Comparison of ENCODE assay signal across 8 cellular contexts in genomic region chr10:23314835-23315239, GRCh38. TPM values are rescaled to one million over a fixed set of nuclear protein-coding genes. Genes with fewer than 3 reads are reported as not detected.
DNase-seq lines count a peak whose midpoint lies in the region; ATAC-seq, FAIRE-seq and TF ChIP-seq lines count a peak whose summit lies in the region.

No MANE protein-coding gene starts in this region.

- TF ChIP-seq POLR2A in breast epithelium (IDR thresholded peaks at IDR 0.05): no peak

- POLR2A ChIA-PET in A673 (lab: Charles Lee; ENCODE audit: low non-redundant PET): no interaction called here

- ATAC-seq in GM18517 (IDR thresholded peaks at IDR 0.05; ENCODE audit: unreplicated experiment): no peak

- H3K27ac ChIP-seq in A673 (ENCODE audit: low read depth, low read length, poor library complexity, severe bottlenecking): no peak overlapping the region
- H3K27ac ChIP-seq in SJCRH30: no peak overlapping the region
- H3K27ac ChIP-seq in breast epithelium: no peak overlapping the region

- FAIRE-seq in islet of Langerhans (lab: Jason Lieb, UNC): peak; percentile 100

- no peak overlapping the region for H3K4me3 ChIP-seq in A673 (ENCODE audit: low read depth, low read length, poor library complexity, severe bottlenecking)
- no peak overlapping the region for H3K4me3 ChIP-seq in SJCRH30
- no peak overlapping the region for H3K4me3 ChIP-seq in breast epithelium

- H3K27me3 ChIP-seq in A673 (replicated peaks; ENCODE audit: insufficient read depth, low read depth, low read length, poor library complexity) (no peaks in the 10 kb centered on the region), SJCRH30 (no peaks in the 10 kb centered on the region), breast epithelium (no peaks in the 10 kb centered on the region)

- intact Hi-C loops in A673 (cut with micrococcal nuclease; ENCODE audit: unreplicated experiment) (loop anchor here (5.0 to 10.0 kb wide), 4 partner anchors 212 to 1240 kb away; no protein-coding TSS in a partner anchor), breast epithelium (cut with DNase I; ENCODE audit: low total_unique reads) (loop anchor here (10.0 kb wide), 1 partner anchor 210 kb away; no protein-coding TSS in a partner anchor)

- no peaks in the 10 kb centered on the region for H3K36me3 ChIP-seq in A673 (ENCODE audit: insufficient read depth, low read length, poor library complexity, severe bottlenecking)
- H3K36me3 ChIP-seq in SJCRH30: no peaks in the 10 kb centered on the region
- H3K36me3 ChIP-seq in breast epithelium: no peaks in the 10 kb centered on the region

- CTCF ChIA-PET in A673 (lab: Charles Lee): interaction anchor here (0.5 to 1.2 kb wide), 6 partner anchors 23 to 341 kb away, joined by 3 to 8 read pairs (median 4); partner anchors contain the start of gene OTUD1

- in situ Hi-C loops in KBM-7 (cut with MboI; ENCODE audit: low pct_unique_long_range_greater_than_20kb, low sequenced_read_pairs): loop anchor here (25.0 kb wide), 2 partner anchors 197 to 372 kb away; no protein-coding TSS in a partner anchor

- H3K4me1 ChIP-seq in A673 (ENCODE audit: insufficient read depth, low read length, poor library complexity, severe bottlenecking) (peaks cover 5% of the 10 kb centered on the region), SJCRH30 (peaks cover 3% of the 10 kb centered on the region; the same call in 1 of the 2 replicates), breast epithelium (no peaks in the 10 kb centered on the region)

- TF ChIP-seq CTCF in A673 (conservative IDR thresholded peaks at IDR 0.05; ENCODE audit: low read depth, low read length) (peak; percentile 77), breast epithelium (IDR thresholded peaks at IDR 0.05) (peak in 2 of 3 donors; percentile 67 to 69)

- no TSS peak for BruUV-seq in A673 (replicated peaks; lab: Mats Ljungman, UMichigan)

- H3K9me3 ChIP-seq in A673 (ENCODE audit: low read depth, low read length, poor library complexity, severe bottlenecking) (no peaks in the 10 kb centered on the region), SJCRH30 (replicated peaks) (no peaks in the 10 kb centered on the region), breast epithelium (no peaks in the 10 kb centered on the region)

- peak; percentile 86 for DNase-seq in A673 (ENCODE audit: low spot score)
- DNase-seq in GM03348 (ENCODE audit: low spot score): peak; percentile 73
- DNase-seq in KBM-7: peak; percentile 52
- DNase-seq in SJCRH30: peak; percentile 73 to 90
- DNase-seq in breast epithelium (ENCODE audit: low spot score in 2 of 2): no peak
- DNase-seq in stimulated activated CD4-positive, alpha-beta T cell treated with anti-CD3 and anti-CD28 coated beads, TNF-alpha, amount 100 ng/mL, for 48 hours (ENCODE audit: low read depth in 3 of 3): peak in 2 of 3 donors; percentile 32 to 68

RNA-seq across cellular contexts. Expression of gene C10orf67, which starts 29.8 kb away (rescaled TPM):
- 0.13 and 0.50 TPM in 2 replicates for total RNA-seq in A673 (2021)
- total RNA-seq in SJCRH30 (2014; rRNA removed; shearing (Covaris generic)): 0.15 and 0.16 TPM in 2 replicates
- total RNA-seq in breast epithelium: under 1 TPM in 1 of 3 donors, not detected in 2; 0.29 TPM

Comparison
In these comparisons a context has a peak if more than half of its experiments do, and no peak if none do; other contexts are left out.
1. DNase-seq: peak in A673 (single experiment), GM03348 (single experiment), KBM-7 (single experiment), SJCRH30 (2 of 2) and stimulated activated CD4-positive, alpha-beta T cell treated with anti-CD3 and anti-CD28 coated beads, TNF-alpha, amount 100 ng/mL, for 48 hours (2 of 3); none in breast epithelium (0 of 2).